In the genomic region with DNA sequence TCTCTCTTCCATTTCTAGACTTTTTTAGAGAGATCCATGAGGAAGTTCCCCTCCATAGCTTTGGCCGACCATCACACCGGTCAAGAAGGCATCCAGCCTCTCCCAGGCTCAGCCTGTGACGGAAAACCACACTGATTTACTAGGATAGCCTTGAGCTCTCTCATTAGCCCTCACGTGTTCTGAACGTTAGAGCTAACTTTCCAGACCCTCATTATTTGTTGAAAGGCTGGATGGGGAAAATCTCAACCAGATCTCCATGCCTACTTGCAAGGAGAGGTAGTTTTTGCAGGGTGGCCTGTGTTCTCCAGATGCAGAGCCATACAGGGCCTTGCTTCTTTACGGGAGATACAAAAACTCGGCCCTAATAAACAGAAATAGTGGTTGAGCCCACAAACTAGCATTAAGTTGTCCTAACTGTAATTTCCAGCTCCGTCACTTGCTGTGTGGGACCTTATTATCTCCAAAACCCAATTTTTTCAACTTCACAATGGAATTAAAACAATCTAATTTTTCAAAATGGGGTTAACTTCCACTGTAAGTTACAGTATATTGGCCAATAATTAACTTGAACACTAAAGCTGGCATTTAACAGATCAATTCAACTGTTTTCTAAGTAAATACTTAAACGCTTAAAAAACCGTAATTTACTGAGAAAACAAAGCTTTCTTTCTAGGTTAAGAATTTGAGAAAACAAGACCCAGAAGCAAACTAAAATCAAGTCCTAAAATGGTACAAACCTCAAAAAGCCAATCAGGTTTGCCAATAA, we compare ENCODE assay signal across 8 cellular contexts.
DNase-seq lines count a peak whose midpoint lies in the region; ATAC-seq and TF ChIP-seq lines count a peak whose summit lies in the region.

No MANE protein-coding gene starts in this region.

- peaks cover 19% of the 10 kb centered on the region for H3K9me3 ChIP-seq in BLaER1
- H3K9me3 ChIP-seq in mucosa of stomach (ENCODE audit: control insufficient read depth, low read length), result no peaks in the 10 kb centered on the region

- ATAC-seq in activated naive CD8-positive, alpha-beta T cell treated with anti-CD3 and anti-CD28 coated beads, Interleukin-2, amount 50 U/mL, for 24 hours, result no peak
- ATAC-seq in HG03565 (IDR thresholded peaks at IDR 0.05; ENCODE audit: unreplicated experiment), result no peak

- H3K27me3 ChIP-seq in BLaER1 (no peaks in the 10 kb centered on the region), mucosa of stomach (ENCODE audit: control insufficient read depth, insufficient read depth, low read length) (no peaks in the 10 kb centered on the region)

- peak overlapping the region; percentile 94 for H3K27ac Mint-ChIP-seq in HFFc6
- H3K27ac Mint-ChIP-seq in activated naive CD8-positive, alpha-beta T cell treated with anti-CD3 and anti-CD28 coated beads, Interleukin-2, amount 50 U/mL, for 24 hours, result peak overlapping the region; percentile 79

- H3K4me1 ChIP-seq in BLaER1 (peaks cover 11% of the 10 kb centered on the region), mucosa of stomach (ENCODE audit: control insufficient read depth, insufficient read depth, low read length) (no peaks in the 10 kb centered on the region)

- H3K27ac ChIP-seq in BLaER1, result no peak overlapping the region

- H3K4me1 Mint-ChIP-seq in HFFc6 (ENCODE audit: low read depth), result peaks cover 32% of the 10 kb centered on the region
- peaks cover 28% of the 10 kb centered on the region for H3K4me1 Mint-ChIP-seq in activated naive CD8-positive, alpha-beta T cell treated with anti-CD3 and anti-CD28 coated beads, Interleukin-2, amount 50 U/mL, for 24 hours

- no peak for DNase-seq in HFFc6
- no peak for DNase-seq in activated naive CD8-positive, alpha-beta T cell treated with anti-CD3 and anti-CD28 coated beads, Interleukin-2, amount 50 U/mL, for 24 hours
- DNase-seq in cerebellar cortex (ENCODE audit: low spot score), result no peak
- no peak for DNase-seq in HT-29 (ENCODE audit: low spot score)
- no peak for DNase-seq in NCI-H2081 treated with DMSO at 0.1 percent for 48 hours (lab: John Stamatoyannopoulos, UW)

- H3K27me3 Mint-ChIP-seq in HFFc6 (ENCODE audit: insufficient read depth), result no peaks in the 10 kb centered on the region
- no peaks in the 10 kb centered on the region for H3K27me3 Mint-ChIP-seq in activated naive CD8-positive, alpha-beta T cell treated with anti-CD3 and anti-CD28 coated beads, Interleukin-2, amount 50 U/mL, for 24 hours

- H3K9me3 Mint-ChIP-seq in HFFc6, result peaks cover 8% of the 10 kb centered on the region
- peaks cover 6% of the 10 kb centered on the region for H3K9me3 Mint-ChIP-seq in activated naive CD8-positive, alpha-beta T cell treated with anti-CD3 and anti-CD28 coated beads, Interleukin-2, amount 50 U/mL, for 24 hours

- peak overlapping the region; percentile 96 for H3K4me3 ChIP-seq in BLaER1
- peak overlapping the region; percentile 18 for H3K4me3 ChIP-seq in mucosa of stomach (ENCODE audit: low read length)

- TF ChIP-seq CTCF in HFFc6 (IDR thresholded peaks at IDR 0.05), result no peak

- no peaks in the 10 kb centered on the region for H4K20me1 ChIP-seq in BLaER1

- H3K36me3 Mint-ChIP-seq in HFFc6 (ENCODE audit: low read depth), result 0 out of 2 replicates have a peak, but pooled peaks cover 9% of the 10 kb centered on the region
- no peaks in the 10 kb centered on the region for H3K36me3 Mint-ChIP-seq in activated naive CD8-positive, alpha-beta T cell treated with anti-CD3 and anti-CD28 coated beads, Interleukin-2, amount 50 U/mL, for 24 hours (ENCODE audit: low read depth)

- H3K36me3 ChIP-seq in BLaER1, result no peaks in the 10 kb centered on the region
- H3K36me3 ChIP-seq in mucosa of stomach (ENCODE audit: control insufficient read depth, insufficient read depth, low read length), result no peaks in the 10 kb centered on the region

- H3K4me3 Mint-ChIP-seq in HFFc6, result peak overlapping the region; percentile 91
- H3K4me3 Mint-ChIP-seq in activated naive CD8-positive, alpha-beta T cell treated with anti-CD3 and anti-CD28 coated beads, Interleukin-2, amount 50 U/mL, for 24 hours, result peak overlapping the region; percentile 87

- 0 out of 2 replicates have a peak overlapping the region, but pooled peaks have one; percentile 15 for H3K4me2 ChIP-seq in BLaER1

- H3K9ac ChIP-seq in BLaER1 (no peak overlapping the region), mucosa of stomach (ENCODE audit: low read length) (peak overlapping the region; percentile 38)
